Comparison of ENCODE assay signal across 21 cellular contexts in the genomic region with DNA sequence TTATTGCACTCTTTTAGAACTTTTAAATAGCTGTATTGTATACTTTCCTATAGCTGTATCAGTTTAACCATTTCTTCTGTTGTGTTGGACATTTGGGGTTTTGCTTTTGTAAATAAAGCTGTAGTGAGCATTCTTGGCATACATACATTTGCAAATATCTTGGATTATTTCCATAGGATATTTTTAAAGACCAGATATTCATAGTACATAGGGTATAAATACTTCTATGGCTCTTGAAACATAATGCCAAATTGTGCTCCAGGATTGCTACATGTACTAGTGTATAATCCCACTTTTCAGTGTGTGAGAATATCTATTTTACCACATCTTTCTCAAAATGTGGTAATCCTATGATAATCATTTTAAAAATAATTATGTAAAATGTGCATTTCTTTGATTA. TPM values are rescaled to one million over a fixed set of nuclear protein-coding genes. Genes with fewer than 3 reads are reported as not detected.
A peak's percentile ranks its signal among the peaks of the same experiment; 100 is the strongest.
DNase-seq lines count a peak whose midpoint lies in the region; ATAC-seq and TF ChIP-seq lines count a peak whose summit lies in the region.
"Had no signal": no experiment of that assay in that cellular context is flagged by ENCODE, and none has a peak within 500 bp of the region (broad histone marks: within the 10 kb centered on the region; RNA-seq: fewer than 3 reads in every experiment).

No MANE protein-coding gene starts in this region.

- H3K9me1 ChIP-seq in IMR-90 (ENCODE audit: insufficient read depth, low read length): no peaks in the 10 kb centered on the region

- H3K23ac ChIP-seq in IMR-90 (ENCODE audit: low read depth, low read length): no peak overlapping the region

- no peak overlapping the region for H2BK120ac ChIP-seq in IMR-90 (ENCODE audit: low read depth, low read length)

- no peaks in the 10 kb centered on the region for H4K20me1 ChIP-seq in IMR-90 (ENCODE audit: insufficient read depth, low read length)

- no peak overlapping the region for H2AFZ ChIP-seq in IMR-90 (replicated peaks; ENCODE audit: low read length, poor library complexity)

- no peak overlapping the region for H4K5ac ChIP-seq in IMR-90 (ENCODE audit: low read depth, low read length)

- POLR2A ChIA-PET in IMR-90 (lab: Charles Lee; ENCODE audit: unreplicated experiment): no interaction called here

- H3K4me3 ChIP-seq in IMR-90 (ENCODE audit: insufficient read depth, low read depth, low read length) (no peak overlapping the region), cardiac fibroblast (replicated peaks in 1 of 2; ENCODE audit: low read depth in 2 of 2, low read length in 2 of 2) (no peak overlapping the region)
- H3K4me3 ChIP-seq: A549; BLaER1 treated with 17β-estradiol and CSF1 and Interleukin-3, amounts not matched to agents 10 nM and 100 nM; GM12878 had no signal

- no peak overlapping the region for H2BK20ac ChIP-seq in IMR-90 (ENCODE audit: low read depth, low read length)

- in situ Hi-C loops in IMR-90 (cut with MboI; ENCODE audit: low sequenced_read_pairs): no loop called here

- CTCF ChIA-PET in IMR-90 (lab: Yijun Ruan, JAX): no interaction called here

- H2BK5ac ChIP-seq in IMR-90 (ENCODE audit: low read depth, low read length, poor library complexity, severe bottlenecking): no peak overlapping the region

- no TSS peak for BruUV-seq in IMR-90 (replicated peaks; lab: Mats Ljungman, UMichigan)

- H3K56ac ChIP-seq in IMR-90 (ENCODE audit: extremely low read depth, insufficient read depth, low read length): no peak overlapping the region

- H3K27me3 Mint-ChIP-seq in HFFc6 (ENCODE audit: insufficient read depth): no peaks in the 10 kb centered on the region
- H3K27me3 Mint-ChIP-seq: CD4-positive, alpha-beta T cell; CD8-positive, alpha-beta memory T cell had no signal

- intact Hi-C loops in IMR-90 (cut with micrococcal nuclease): no loop called here

- no peak overlapping the region for H3K18ac ChIP-seq in IMR-90 (ENCODE audit: low read depth, low read length)

- H4K91ac ChIP-seq in IMR-90 (ENCODE audit: insufficient read depth, low read depth, low read length): no peak overlapping the region

- H3K4me1 Mint-ChIP-seq in HFFc6 (ENCODE audit: low read depth): peaks cover 30% of the 10 kb centered on the region

- H2AK5ac ChIP-seq in IMR-90 (ENCODE audit: low read depth, low read length): no peak overlapping the region

- no peak for TF ChIP-seq RAD21 in IMR-90 (IDR thresholded peaks at IDR 0.05; ENCODE audit: low read length)

- no peak overlapping the region for H3K14ac ChIP-seq in IMR-90 (replicated peaks; ENCODE audit: low read depth, low read length)

- H3K79me1 ChIP-seq in IMR-90 (ENCODE audit: low read depth in 1 of 2, low read length in 2 of 2): peaks cover 21 to 29% of the 10 kb centered on the region in 2 experiments; a peak in 3 of 4 replicates

- H3K9me3 ChIP-seq in IMR-90 (ENCODE audit: control insufficient read depth, insufficient read depth, low read length): no peaks in the 10 kb centered on the region
- H3K9me3 ChIP-seq: A549 had no signal

- H3K36me3 Mint-ChIP-seq in HFFc6 (ENCODE audit: low read depth): peaks cover 6% of the 10 kb centered on the region; the same call in 1 of the 2 replicates

- H3K4me2 ChIP-seq in IMR-90 (ENCODE audit: low read depth, low read length): no peak overlapping the region
- H3K4me2 ChIP-seq: A549; BLaER1 treated with 17β-estradiol and CSF1 and Interleukin-3, amounts not matched to agents 10 nM and 100 nM had no signal

- no peaks in the 10 kb centered on the region; the same call in 1 of the 2 replicates for H3K36me3 ChIP-seq in IMR-90 (ENCODE audit: control insufficient read depth, insufficient read depth, low read length)

- H3K9me3 Mint-ChIP-seq in HFFc6: no peaks in the 10 kb centered on the region
- H3K9me3 Mint-ChIP-seq: CD4-positive, alpha-beta T cell; CD8-positive, alpha-beta memory T cell had no signal

- H3K9ac ChIP-seq in IMR-90 (ENCODE audit: low read depth, low read length): no peak overlapping the region
- H3K9ac ChIP-seq: BLaER1 treated with 17β-estradiol and CSF1 and Interleukin-3, amounts not matched to agents 10 nM and 100 nM had no signal

- no peak overlapping the region for H2AK9ac ChIP-seq in IMR-90 (replicated peaks; ENCODE audit: low read depth, low read length, poor library complexity)

- H3K4me1 ChIP-seq in IMR-90 (ENCODE audit: control insufficient read depth, insufficient read depth, low read length): peaks cover 3% of the 10 kb centered on the region
- H3K4me1 ChIP-seq: BE2C had no signal

- no peak overlapping the region for H4K8ac ChIP-seq in IMR-90 (ENCODE audit: low read depth in 2 of 2, low read length in 2 of 2)

- DNase-seq in IMR-90 (peak; percentile 37), cardiac fibroblast (ENCODE audit: low read depth in 2 of 2) (peak; percentile 3), foreskin melanocyte (peak; percentile 13), HFFc6 (no peak), NCI-H1436 treated with DMSO at 0.1 percent for 48 hours (lab: John Stamatoyannopoulos, UW) (no peak)
- DNase-seq: 8988T; ACHN; BE2C; CD4-positive, alpha-beta T cell; CD8-positive, alpha-beta memory T cell; DMS 273 treated with DMSO at 0.1 percent for 48 hours; DMS79; EL; GDM1; H7 had no signal

- dilution Hi-C loops in IMR-90 (cut with HindIII; ENCODE audit: low sequenced_read_pairs, unreplicated experiment): no loop called here

- H3K4me3 Mint-ChIP-seq in HFFc6: no peak overlapping the region
- H3K4me3 Mint-ChIP-seq: CD14-positive monocyte; CD4-positive, alpha-beta T cell; CD8-positive, alpha-beta memory T cell had no signal

- TF ChIP-seq CTCF in IMR-90 (conservative IDR thresholded peaks at IDR 0.05; ENCODE audit: low read depth, low read length): no peak
- TF ChIP-seq CTCF in cardiac fibroblast (IDR thresholded peaks at IDR 0.05; ENCODE audit: low read depth, low read length): no peak
- TF ChIP-seq CTCF in HFFc6 (IDR thresholded peaks at IDR 0.05): no peak

- H3K4ac ChIP-seq in IMR-90 (ENCODE audit: low read depth, low read length): no peak overlapping the region

- TF ChIP-seq POLR2A in IMR-90 (IDR thresholded peaks at IDR 0.05; ENCODE audit: low read depth, low read length): no peak

- no peak overlapping the region for H3K27ac Mint-ChIP-seq in HFFc6
- H3K27ac Mint-ChIP-seq: CD14-positive monocyte; CD4-positive, alpha-beta T cell had no signal

- no peak overlapping the region for H2BK15ac ChIP-seq in IMR-90 (ENCODE audit: low read depth, low read length)

- H3K27me3 ChIP-seq in IMR-90 (ENCODE audit: control insufficient read depth, insufficient read depth, low read length): no peaks in the 10 kb centered on the region
- H3K27me3 ChIP-seq: BE2C; BLaER1 treated with 17β-estradiol and CSF1 and Interleukin-3, amounts not matched to agents 10 nM and 100 nM had no signal

- no peak overlapping the region for H3K27ac ChIP-seq in IMR-90 (ENCODE audit: insufficient read depth, low read length)
- H3K27ac ChIP-seq: A549; BLaER1 treated with 17β-estradiol and CSF1 and Interleukin-3, amounts not matched to agents 10 nM and 100 nM had no signal

- ATAC-seq in IMR-90 (ENCODE audit: low read depth): peak; percentile 51; the same call in 1 of the 2 replicates
- no peak for ATAC-seq in GM21515 (IDR thresholded peaks at IDR 0.05; ENCODE audit: unreplicated experiment)
- ATAC-seq: A549, GM12878, HCT116 had no signal

TF ChIP-seq in IMR-90, 13 proteins besides CTCF, POLR2A, EP300 and RAD21:
- no peak for TF ChIP-seq SMC3 (IDR thresholded peaks at IDR 0.05; ENCODE audit: low read depth, low read length)
- TF ChIP-seq NFE2L2 (IDR thresholded peaks at IDR 0.05; ENCODE audit: low read depth, low read length): no peak
- no peak for TF ChIP-seq RFX5 (IDR thresholded peaks at IDR 0.05; ENCODE audit: low read depth, low read length)
- TF ChIP-seq CEBPB (IDR thresholded peaks at IDR 0.05; ENCODE audit: low read depth, low read length): no peak
- no peak for TF ChIP-seq MXI1 (IDR thresholded peaks at IDR 0.05; ENCODE audit: borderline replicate concordance, low read depth, low read length)
- no peak for TF ChIP-seq MAFK (IDR thresholded peaks at IDR 0.05; ENCODE audit: low read depth, low read length)
- TF ChIP-seq FOS (IDR thresholded peaks at IDR 0.05; ENCODE audit: low read depth, low read length): no peak
- TF ChIP-seq BHLHE40 (IDR thresholded peaks at IDR 0.05; ENCODE audit: low read depth, low read length): no peak
- TF ChIP-seq MAZ (IDR thresholded peaks at IDR 0.05; ENCODE audit: borderline replicate concordance, low read depth, low read length): no peak
- no peak for TF ChIP-seq USF2 (IDR thresholded peaks at IDR 0.05; ENCODE audit: low read depth, low read length)
- TF ChIP-seq, protein P1, sequence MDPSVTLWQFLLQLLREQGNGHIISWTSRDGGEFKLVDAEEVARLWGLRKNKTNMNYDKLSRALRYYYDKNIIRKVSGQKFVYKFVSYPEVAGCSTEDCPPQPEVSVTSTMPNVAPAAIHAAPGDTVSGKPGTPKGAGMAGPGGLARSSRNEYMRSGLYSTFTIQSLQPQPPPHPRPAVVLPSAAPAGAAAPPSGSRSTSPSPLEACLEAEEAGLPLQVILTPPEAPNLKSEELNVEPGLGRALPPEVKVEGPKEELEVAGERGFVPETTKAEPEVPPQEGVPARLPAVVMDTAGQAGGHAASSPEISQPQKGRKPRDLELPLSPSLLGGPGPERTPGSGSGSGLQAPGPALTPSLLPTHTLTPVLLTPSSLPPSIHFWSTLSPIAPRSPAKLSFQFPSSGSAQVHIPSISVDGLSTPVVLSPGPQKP (IDR thresholded peaks at IDR 0.05; ENCODE audit: borderline replicate concordance, low read depth, low read length): no peak
- TF ChIP-seq RCOR1 (IDR thresholded peaks at IDR 0.05; ENCODE audit: insufficient replicate concordance, low read length): no peak
- TF ChIP-seq CHD1 (IDR thresholded peaks at IDR 0.05; ENCODE audit: low read depth, low read length): no peak

RNA-seq across cellular contexts. Expression of gene SCAMP1, which starts 51.2 kb away (rescaled TPM):
- total RNA-seq in IMR-90 (2012; rRNA removed): 89.4 and 114 TPM in 2 replicates
- polyA plus RNA-seq in IMR-90 (2012; rRNA removed): 10.0 and 13.5 TPM in 2 replicates
- 2.9 and 4.6 TPM in 2 replicates for polyA plus RNA-seq in IMR-90 (2012; cell fraction: cytosol; rRNA removed)
- 0.83 and 8.5 TPM in 2 replicates for polyA plus RNA-seq in IMR-90 (2012; cell fraction: nucleus; rRNA removed; ENCODE audit: low replicate concordance)
- total RNA-seq in HFFc6 (2021; fragmentation: NEBNext Ultra II Directional; extraction: Animal tissue kit (Norgen Biotek cat#: 25700)): 10 to 100 TPM; 37.4 to 50.6 (median 44.9) TPM

Comparison
In these comparisons a context has a peak if more than half of its experiments do, and no peak if none do; other contexts are left out.
1. DNase-seq: peak in IMR-90 (single experiment), cardiac fibroblast (2 of 2) and foreskin melanocyte (single experiment); none in HFFc6 (single experiment) and NCI-H1436 treated with DMSO at 0.1 percent for 48 hours (single experiment).